In the genomic region with DNA sequence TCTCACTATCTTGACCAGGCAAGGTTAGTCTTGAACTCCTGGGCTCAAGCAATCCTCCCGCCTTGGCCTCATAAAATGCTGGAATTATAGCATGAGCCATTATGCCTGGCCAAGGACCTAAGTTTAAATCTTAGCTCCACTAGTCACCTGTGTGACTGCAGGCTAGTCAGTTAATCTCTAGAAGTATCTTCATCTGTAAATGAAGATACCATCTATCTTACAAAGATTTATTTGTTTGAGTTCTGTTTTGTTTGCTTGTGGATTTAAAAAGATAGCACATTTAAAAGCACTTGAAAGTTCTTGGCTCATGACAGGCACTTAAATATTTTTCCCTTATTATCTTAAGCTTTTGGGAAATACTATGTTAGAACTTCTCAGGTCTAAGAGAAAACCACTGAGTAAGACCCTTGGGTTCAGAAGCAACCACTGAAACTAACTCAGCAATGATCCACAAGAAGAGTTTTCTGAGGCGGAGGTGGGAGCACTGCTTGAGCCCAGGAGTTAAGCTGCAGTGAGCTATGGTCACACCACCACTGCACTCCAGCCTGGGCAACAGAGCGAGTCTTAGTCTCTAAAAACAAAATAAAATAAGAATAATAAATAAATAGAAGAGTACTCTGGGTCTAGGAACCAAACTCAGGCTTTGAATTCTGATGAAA, we compare ENCODE assay signal across 11 cellular contexts. TPM values are rescaled to one million over a fixed set of nuclear protein-coding genes. Genes with fewer than 3 reads are reported as not detected.
DNase-seq lines count a peak whose midpoint lies in the region; ATAC-seq, FAIRE-seq and TF ChIP-seq lines count a peak whose summit lies in the region.
"Had no signal": no experiment of that assay in that cellular context is flagged by ENCODE, and none has a peak within 500 bp of the region (broad histone marks: within the 10 kb centered on the region; RNA-seq: fewer than 3 reads in every experiment).

No MANE protein-coding gene starts in this region.

- H3K27ac ChIP-seq in A549, result peak overlapping the region; percentile 39 to 85

- H3K27ac Mint-ChIP-seq in activated naive CD8-positive, alpha-beta T cell, result peak overlapping the region; percentile 94
- peak overlapping the region; percentile 46 for H3K27ac Mint-ChIP-seq in osteocyte (ENCODE audit: unreplicated experiment)
- H3K27ac Mint-ChIP-seq in glutamatergic neuron (ENCODE audit: unreplicated experiment), result no peak overlapping the region
- no peak overlapping the region for H3K27ac Mint-ChIP-seq in CD14-positive monocyte
- H3K27ac Mint-ChIP-seq: brain had no signal

- TF ChIP-seq EP300 in A549 (IDR thresholded peaks at IDR 0.05), result no peak

- 0 out of 3 replicates have a peak, but pooled peaks cover 7% of the 10 kb centered on the region for H3K9me3 ChIP-seq in A549

- H3K4me1 ChIP-seq in A549, result peaks cover 73% of the 10 kb centered on the region

- peaks cover 80% of the 10 kb centered on the region for H3K4me1 Mint-ChIP-seq in activated naive CD8-positive, alpha-beta T cell (ENCODE audit: low read depth)
- H3K4me1 Mint-ChIP-seq in osteocyte (ENCODE audit: unreplicated experiment) (peaks cover 58% of the 10 kb centered on the region), glutamatergic neuron (ENCODE audit: low read depth, unreplicated experiment) (peaks cover 8% of the 10 kb centered on the region), CD14-positive monocyte (peaks cover 21% of the 10 kb centered on the region)

- H3K4me3 Mint-ChIP-seq in activated naive CD8-positive, alpha-beta T cell, result peak overlapping the region; percentile 83
- no peak overlapping the region for H3K4me3 Mint-ChIP-seq in osteocyte (ENCODE audit: unreplicated experiment)
- H3K4me3 Mint-ChIP-seq in glutamatergic neuron (ENCODE audit: unreplicated experiment), result no peak overlapping the region
- no peak overlapping the region for H3K4me3 Mint-ChIP-seq in CD14-positive monocyte
- H3K4me3 Mint-ChIP-seq: brain had no signal

- H3K36me3 Mint-ChIP-seq in activated naive CD8-positive, alpha-beta T cell, result peaks cover 34% of the 10 kb centered on the region
- peaks cover 19% of the 10 kb centered on the region for H3K36me3 Mint-ChIP-seq in osteocyte (ENCODE audit: unreplicated experiment)
- peaks cover 12% of the 10 kb centered on the region for H3K36me3 Mint-ChIP-seq in glutamatergic neuron (ENCODE audit: unreplicated experiment)
- peaks cover 41 to 53% of the 10 kb centered on the region in 2 donors for H3K36me3 Mint-ChIP-seq in CD14-positive monocyte

- 96% methylated on average over 3 of the region's 3 CpGs for WGBS in A549 (ENCODE audit: missing lambda C conversion rate)

- no peak for FAIRE-seq in A549 (lab: Jason Lieb, UNC)

- intact Hi-C loops in CD14-positive monocyte (cut with micrococcal nuclease), result no loop called here

- DNase-seq in A549 (ENCODE audit: low read depth in 1 of 2, low spot score in 1 of 2) (no peak), osteocyte (ENCODE audit: extremely low spot score, unreplicated experiment) (no peak), glutamatergic neuron (no peak), inferior parietal cortex (ENCODE audit: extremely low spot score) (no peak), CD14-positive monocyte (ENCODE audit: low spot score) (no peak)
- DNase-seq: stimulated activated CD4-positive, alpha-beta T cell treated with anti-CD3 and anti-CD28 coated beads, Interleukin-12 subunit alpha, Interleukin-12 subunit beta, amount 100 ng/mL, for 4 hours had no signal

- no peak for ATAC-seq in A549
- ATAC-seq in GM19463 (IDR thresholded peaks at IDR 0.05; ENCODE audit: unreplicated experiment), result peak; percentile 33
- no peak for ATAC-seq in HG03469 (IDR thresholded peaks at IDR 0.05; ENCODE audit: unreplicated experiment)
- ATAC-seq: HCT116 had no signal

- POLR2A ChIA-PET in A549 (lab: Yijun Ruan, JAX), result interaction anchor here (1.1 to 1.3 kb wide), 2 partner anchors 19 kb away, joined by 3 to 4 read pairs; a partner anchor contains a TSS

- no peaks in the 10 kb centered on the region for H3K9me3 Mint-ChIP-seq in activated naive CD8-positive, alpha-beta T cell (ENCODE audit: low read depth)
- H3K9me3 Mint-ChIP-seq in osteocyte (ENCODE audit: unreplicated experiment) (no peaks in the 10 kb centered on the region), glutamatergic neuron (ENCODE audit: unreplicated experiment) (no peaks in the 10 kb centered on the region), CD14-positive monocyte (peaks cover 4 to 10% (median 7%) of the 10 kb centered on the region in 7 donors)

- TF ChIP-seq POLR2A in A549 (IDR thresholded peaks at IDR 0.05; ENCODE audit: low read length), result no peak

- CTCF ChIA-PET in A549 (lab: Yijun Ruan, JAX), result interaction anchor here (0.8 to 2.2 kb wide), 6 partner anchors 10 to 341 kb away, joined by 3 to 8 read pairs (median 3); a partner anchor contains a TSS

- no peak for TF ChIP-seq RAD21 in A549 (conservative IDR thresholded peaks at IDR 0.05 in 1 of 2, IDR thresholded peaks at IDR 0.05 in 1 of 2)

- H3K4me3 ChIP-seq in A549, result no peak overlapping the region

- TF ChIP-seq CTCF in A549 (IDR thresholded peaks at IDR 0.05), result no peak
- TF ChIP-seq CTCF in osteocyte (IDR thresholded peaks at IDR 0.05), result no peak
- TF ChIP-seq CTCF in glutamatergic neuron (IDR thresholded peaks at IDR 0.05; ENCODE audit: partially characterized antibody, unreplicated experiment), result no peak
- no peak for TF ChIP-seq CTCF in CD14-positive monocyte (IDR thresholded peaks at IDR 0.05)

- peak overlapping the region; percentile 72 for H3K4me2 ChIP-seq in A549

- H3K27me3 Mint-ChIP-seq in activated naive CD8-positive, alpha-beta T cell, result no peaks in the 10 kb centered on the region
- H3K27me3 Mint-ChIP-seq in osteocyte (ENCODE audit: unreplicated experiment) (no peaks in the 10 kb centered on the region), glutamatergic neuron (ENCODE audit: unreplicated experiment) (no peaks in the 10 kb centered on the region), CD14-positive monocyte (ENCODE audit: low read depth in 3 of 3) (no peaks in the 10 kb centered on the region)
- H3K27me3 Mint-ChIP-seq: brain had no signal

TF ChIP-seq in A549, 52 proteins besides CTCF, POLR2A, EP300 and RAD21:
- TF ChIP-seq NFE2L2 (conservative IDR thresholded peaks at IDR 0.05; ENCODE audit: low read length) (no peak), GATA3 (IDR thresholded peaks at IDR 0.05; ENCODE audit: borderline replicate concordance) (peak; percentile 57), JUN (IDR thresholded peaks at IDR 0.05) (no peak), EHF (CRISPR knock-in tag; IDR thresholded peaks at IDR 0.05) (no peak), MYC (IDR thresholded peaks at IDR 0.05; ENCODE audit: borderline replicate concordance, low read length) (no peak), NR3C1 (IDR thresholded peaks at IDR 0.05) (no peak)
- TF ChIP-seq, protein P1, sequence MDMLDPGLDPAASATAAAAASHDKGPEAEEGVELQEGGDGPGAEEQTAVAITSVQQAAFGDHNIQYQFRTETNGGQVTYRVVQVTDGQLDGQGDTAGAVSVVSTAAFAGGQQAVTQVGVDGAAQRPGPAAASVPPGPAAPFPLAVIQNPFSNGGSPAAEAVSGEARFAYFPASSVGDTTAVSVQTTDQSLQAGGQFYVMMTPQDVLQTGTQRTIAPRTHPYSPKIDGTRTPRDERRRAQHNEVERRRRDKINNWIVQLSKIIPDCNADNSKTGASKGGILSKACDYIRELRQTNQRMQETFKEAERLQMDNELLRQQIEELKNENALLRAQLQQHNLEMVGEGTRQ (IDR thresholded peaks at IDR 0.05), result no peak

RNA-seq across cellular contexts. Expression of a gene that starts 19.1 kb away (rescaled TPM):
- polyA plus RNA-seq in A549 (2011; rRNA removed) (88.9 and 108 TPM in 2 replicates), A549 (2017; fragmentation: RNase III; extraction: RNeasy Plus Mini Kit Qiagen cat#74134 plus additional on column Dnase treatment) (44.9 to 48.6 TPM (median 48.2 TPM) in 3 replicates), CD14-positive monocyte (10 to 100 TPM in 1 of 2 donors, 1 to 10 TPM in 1; 9.7 to 11.3 TPM)
- 20.2 and 27.8 TPM in 2 replicates for polyA plus RNA-seq in A549 (2012; cell fraction: cytosol; rRNA removed)
- 18.6 and 33.2 TPM in 2 replicates for polyA plus RNA-seq in A549 (2012; cell fraction: nucleus; rRNA removed)
- polyA minus RNA-seq in A549 (2011; rRNA and poly(A)+ RNA removed), result 157 and 160 TPM in 2 replicates
- total RNA-seq in osteocyte (40.0 and 41.0 TPM in 2 replicates), glutamatergic neuron (ENCODE audit: unreplicated experiment) (26.5 TPM)

Comparison
In these comparisons a context has a peak if more than half of its experiments do, and no peak if none do; other contexts are left out.
1. H3K27ac Mint-ChIP-seq: peak in activated naive CD8-positive, alpha-beta T cell (single experiment) and osteocyte (single experiment); none in glutamatergic neuron (single experiment) and CD14-positive monocyte (0 of 7).